ENCODE assay signal across 22 cellular contexts in genomic region chr3:61617651-61618050, GRCh38. TPM values are rescaled to one million over a fixed set of nuclear protein-coding genes. Genes with fewer than 3 reads are reported as not detected.
DNase-seq lines count a peak whose midpoint lies in the region; ATAC-seq and TF ChIP-seq lines count a peak whose summit lies in the region.
"Had no signal": no experiment of that assay in that cellular context is flagged by ENCODE, and none has a peak within 500 bp of the region (broad histone marks: within the 10 kb centered on the region; RNA-seq: fewer than 3 reads in every experiment).

No MANE protein-coding gene starts in this region.

- H3K4me1 ChIP-seq in GM23338 (ENCODE audit: insufficient read depth) (peaks cover 38% of the 10 kb centered on the region), stomach smooth muscle (ENCODE audit: control insufficient read depth, insufficient read depth, low read length) (peaks cover 8% of the 10 kb centered on the region), endodermal cell (ENCODE audit: control insufficient read depth, insufficient read depth, low read length) (no peaks in the 10 kb centered on the region), tibial artery (peaks cover 0 to 47% (median 13%) of the 10 kb centered on the region in 4 donors)
- H3K4me1 ChIP-seq: A549; BLaER1 treated with 17β-estradiol and CSF1 and Interleukin-3, amounts not matched to agents 10 nM and 100 nM had no signal

- H3K36me3 Mint-ChIP-seq in GM23338 (ENCODE audit: low read depth) (peaks cover 20% of the 10 kb centered on the region; the same call in 2 of the 3 replicates), nephron (ENCODE audit: low read depth) (peaks cover 21% of the 10 kb centered on the region), endodermal cell (ENCODE audit: low read depth) (peaks cover 6% of the 10 kb centered on the region)
- H3K36me3 Mint-ChIP-seq: CD8-positive, alpha-beta T cell had no signal

- H3K36me3 ChIP-seq in GM23338 (ENCODE audit: insufficient read depth) (no peaks in the 10 kb centered on the region), stomach smooth muscle (ENCODE audit: control insufficient read depth in 2 of 2, insufficient read depth in 2 of 2, low read length in 2 of 2) (no peaks in the 10 kb centered on the region), endodermal cell (ENCODE audit: control insufficient read depth, insufficient read depth, low read length) (no peaks in the 10 kb centered on the region), tibial artery (no peaks in the 10 kb centered on the region)

- H3K79me2 ChIP-seq in GM23338 (replicated peaks; ENCODE audit: insufficient read depth): peaks cover 100% of the 10 kb centered on the region

- WGBS in endodermal cell (ENCODE audit: insufficient coverage in 1 of 2, insufficient read length in 1 of 2), 2 experiments: 91 to 92% methylated on average over 2 to 6 of the region's 6 CpGs

- H3K9me2 ChIP-seq in GM23338 (ENCODE audit: insufficient read depth): no peaks in the 10 kb centered on the region

- no peak overlapping the region; the same call in 1 of the 2 replicates for H3K27ac Mint-ChIP-seq in GM23338
- H3K27ac Mint-ChIP-seq in nephron: peak overlapping the region; percentile 55 to 86 (median 66)
- H3K27ac Mint-ChIP-seq in endodermal cell: no peak overlapping the region
- H3K27ac Mint-ChIP-seq: CD8-positive, alpha-beta T cell had no signal

- peaks cover 35% of the 10 kb centered on the region for H4K20me1 ChIP-seq in GM23338 (replicated peaks; ENCODE audit: insufficient read depth)

- H2AFZ ChIP-seq in GM23338: no peak overlapping the region

- TF ChIP-seq CTCF in GM23338 (conservative IDR thresholded peaks at IDR 0.05; ENCODE audit: low read depth in 2 of 2): no peak
- no peak for TF ChIP-seq CTCF in epithelial cell of proximal tubule (conservative IDR thresholded peaks at IDR 0.05; ENCODE audit: low read depth, low read length)
- TF ChIP-seq CTCF in nephron (IDR thresholded peaks at IDR 0.05; ENCODE audit: unreplicated experiment in 3 of 3): no peak
- TF ChIP-seq CTCF in endodermal cell (conservative IDR thresholded peaks at IDR 0.05): no peak
- no peak for TF ChIP-seq CTCF in tibial artery (IDR thresholded peaks at IDR 0.05)

- H3K4me3 Mint-ChIP-seq in GM23338: no peak overlapping the region
- H3K4me3 Mint-ChIP-seq in nephron: no peak overlapping the region
- H3K4me3 Mint-ChIP-seq in endodermal cell: no peak overlapping the region
- H3K4me3 Mint-ChIP-seq: CD8-positive, alpha-beta T cell had no signal

- H3K9ac ChIP-seq in stomach smooth muscle (ENCODE audit: low read length in 2 of 2) (no peak overlapping the region), endodermal cell (ENCODE audit: extremely low read depth, low read length, poor library complexity, severe bottlenecking) (no peak overlapping the region)
- H3K9ac ChIP-seq: BLaER1 treated with 17β-estradiol and CSF1 and Interleukin-3, amounts not matched to agents 10 nM and 100 nM had no signal

- H3K27me3 ChIP-seq in GM23338 (ENCODE audit: insufficient read depth): no peaks in the 10 kb centered on the region
- H3K27me3 ChIP-seq in stomach smooth muscle (ENCODE audit: control insufficient read depth in 1 of 2, insufficient read depth in 2 of 2, low read length in 2 of 2): no peaks in the 10 kb centered on the region
- H3K27me3 ChIP-seq in endodermal cell (ENCODE audit: control insufficient read depth, insufficient read depth, low read length, poor library complexity, severe bottlenecking): no peaks in the 10 kb centered on the region
- H3K27me3 ChIP-seq in tibial artery: no peaks in the 10 kb centered on the region
- H3K27me3 ChIP-seq: BLaER1 treated with 17β-estradiol and CSF1 and Interleukin-3, amounts not matched to agents 10 nM and 100 nM had no signal

- H3K4me3 ChIP-seq in GM23338: no peak overlapping the region
- peak overlapping the region; percentile 35 for H3K4me3 ChIP-seq in epithelial cell of proximal tubule (ENCODE audit: low read depth, low read length)
- peak overlapping the region; percentile 1 to 15 for H3K4me3 ChIP-seq in stomach smooth muscle (ENCODE audit: low read length in 2 of 2)
- H3K4me3 ChIP-seq in endodermal cell (ENCODE audit: low read length): no peak overlapping the region
- no peak overlapping the region for H3K4me3 ChIP-seq in tibial artery
- H3K4me3 ChIP-seq: A549; BLaER1 treated with 17β-estradiol and CSF1 and Interleukin-3, amounts not matched to agents 10 nM and 100 nM; GM12878 had no signal

- H3K27me3 Mint-ChIP-seq in GM23338 (ENCODE audit: insufficient read depth, low read depth, poor library complexity) (no peaks in the 10 kb centered on the region), nephron (ENCODE audit: low read depth) (no peaks in the 10 kb centered on the region), endodermal cell (ENCODE audit: insufficient read depth) (no peaks in the 10 kb centered on the region)

- DNase-seq in GM23338 (ENCODE audit: low spot score): no peak
- no peak for DNase-seq in epithelial cell of proximal tubule (ENCODE audit: low read depth)
- no peak for DNase-seq in endodermal cell
- DNase-seq in tibial artery: no peak
- no peak for DNase-seq in SKM-1 treated with dmso at 0.1 percent for 144 hours (lab: John Stamatoyannopoulos, UW; ENCODE audit: unreplicated experiment)
- no peak for DNase-seq in AG08396 (ENCODE audit: low spot score)
- DNase-seq: Calu3; CD8-positive, alpha-beta T cell; GF-D8; GOT3; KBM-7; NCI-H1105; NCI-H1694 treated with DMSO at 0.1 percent for 48 hours; NCI-H748 treated with DMSO at 0.1 percent for 48 hours; NK-92 treated with Interleukin-12 subunit alpha and Interleukin-12 subunit beta, amount 100 ng/mL, for 24 hours; Right ventricle myocardium superior had no signal

- H3K9me3 Mint-ChIP-seq in GM23338 (no peaks in the 10 kb centered on the region), nephron (no peaks in the 10 kb centered on the region), endodermal cell (no peaks in the 10 kb centered on the region)

- intact Hi-C loops in tibial artery (cut with DNase I; ENCODE audit: low total_unique reads): no loop called here

- H3K4me2 ChIP-seq in GM23338: no peak overlapping the region
- H3K4me2 ChIP-seq: A549; BLaER1 treated with 17β-estradiol and CSF1 and Interleukin-3, amounts not matched to agents 10 nM and 100 nM had no signal

- peaks cover 3% of the 10 kb centered on the region; the same call in 1 of the 2 replicates for H3F3A ChIP-seq in GM23338 (replicated peaks; ENCODE audit: low read depth)

- H3K27ac ChIP-seq in GM23338 (ENCODE audit: low read depth) (0 out of 2 replicates have a peak overlapping the region, but pooled peaks have one; percentile 24), stomach smooth muscle (ENCODE audit: low read length) (peak overlapping the region; percentile 56), endodermal cell (ENCODE audit: low read depth, low read length) (no peak overlapping the region), tibial artery (peak overlapping the region in 1 of 2 donors; percentile 42)
- H3K27ac ChIP-seq: A549; BLaER1 treated with 17β-estradiol and CSF1 and Interleukin-3, amounts not matched to agents 10 nM and 100 nM had no signal

- no peak for ATAC-seq in GM23338
- ATAC-seq: A549; CD8-positive, alpha-beta T cell; GM12878; HepG2 had no signal

- H3K9me3 ChIP-seq in stomach smooth muscle (ENCODE audit: control insufficient read depth in 2 of 2, low read length in 2 of 2): no peaks in the 10 kb centered on the region
- H3K9me3 ChIP-seq in endodermal cell (ENCODE audit: control insufficient read depth, low read length): no peaks in the 10 kb centered on the region
- no peaks in the 10 kb centered on the region for H3K9me3 ChIP-seq in tibial artery
- H3K9me3 ChIP-seq: A549; BLaER1 treated with 17β-estradiol and CSF1 and Interleukin-3, amounts not matched to agents 10 nM and 100 nM had no signal

- H3K4me1 Mint-ChIP-seq in GM23338: peaks cover 59% of the 10 kb centered on the region
- H3K4me1 Mint-ChIP-seq in nephron: peaks cover 11% of the 10 kb centered on the region
- peaks cover 22% of the 10 kb centered on the region for H3K4me1 Mint-ChIP-seq in endodermal cell

TF ChIP-seq in GM23338, 12 proteins besides CTCF, POLR2A, EP300 and RAD21 (continues in another document):
- no peak for TF ChIP-seq EZH2phosphoT487 (IDR thresholded peaks at IDR 0.05; ENCODE audit: unreplicated experiment)
- TF ChIP-seq POLR2AphosphoS5 (IDR thresholded peaks at IDR 0.05; ENCODE audit: low read depth): no peak
- TF ChIP-seq ZNF114 (CRISPR knock-in tag; IDR thresholded peaks at IDR 0.05): no peak

RNA-seq across cellular contexts. Expression of gene PTPRG, which starts 56.3 kb away (rescaled TPM):
- total RNA-seq in GM23338 (2014; rRNA removed; shearing (Covaris generic)): 117 and 131 TPM in 2 replicates
- 18.4 and 24.4 TPM in 2 replicates for polyA plus RNA-seq in GM23338 (2016; fragmentation: Nextera tagmentation; extraction: Ambion mirVana)
- total RNA-seq in epithelial cell of proximal tubule: 13.5 and 16.9 TPM in 2 replicates
- total RNA-seq in endodermal cell: 100 to 1,000 TPM in 1 of 2 donors, 10 to 100 TPM in 1; 76.5 to 108 TPM
- polyA plus RNA-seq in endodermal cell (2013, experiment 1 of 2): 49.7 TPM
- 51.9 TPM for polyA plus RNA-seq in endodermal cell (2013, experiment 2 of 2)
- total RNA-seq: CD8-positive, alpha-beta T cell had no signal

Comparison
In these comparisons a context has a peak if more than half of its experiments do, and no peak if none do; other contexts are left out.
1. H3K4me3 ChIP-seq: peak in epithelial cell of proximal tubule (single experiment) and stomach smooth muscle (2 of 2); none in GM23338 (single experiment), endodermal cell (single experiment) and tibial artery (0 of 2).
2. H3K27ac Mint-ChIP-seq: peak in nephron (3 of 3); none in GM23338 (single experiment) and endodermal cell (single experiment).